Comparison of ENCODE assay signal across 8 cellular contexts in genomic region chr1:39738622-39739366, GRCh38. TPM values are rescaled to one million over a fixed set of nuclear protein-coding genes. Genes with fewer than 3 reads are reported as not detected.
DNase-seq lines count a peak whose midpoint lies in the region; ATAC-seq, FAIRE-seq and TF ChIP-seq lines count a peak whose summit lies in the region.

Gene PPIE (plus strand): TSS chr1:39738882. CDS start chr1:39738901, 19 bp downstream.

- H3K36me3 ChIP-seq in astrocyte (ENCODE audit: insufficient read depth, low read length) (peaks cover 17% of the 10 kb centered on the region), rectal smooth muscle tissue (ENCODE audit: control insufficient read depth, insufficient read depth, low read length) (peaks cover 17% of the 10 kb centered on the region), vagina (peaks cover 0 to 31% of the 10 kb centered on the region in 2 donors)

- DNase-seq in GM10266 (ENCODE audit: extremely low spot score) (peak; percentile 89), NCI-H2081 (lab: John Stamatoyannopoulos, UW) (peak; percentile 98 to 99), T-helper 9 cell (peak; percentile 85), astrocyte (ENCODE audit: low read depth) (peak; percentile 73), hepatic stellate cell (ENCODE audit: low spot score) (peak; percentile 74), vagina (ENCODE audit: extremely low spot score in 2 of 2) (peak in 1 of 2 donors; percentile 89)

- H3K4me3 ChIP-seq in astrocyte (ENCODE audit: insufficient read depth, low read depth, low read length) (peak within 1 kb of the TSS; percentile 84), rectal smooth muscle tissue (ENCODE audit: low read length) (peak within 1 kb of the TSS; percentile 95), vagina (peak within 1 kb of the TSS; percentile 60 to 87)

- H3K27me3 ChIP-seq in astrocyte (ENCODE audit: insufficient read depth, low read length) (peaks cover 7% of the 10 kb centered on the region), rectal smooth muscle tissue (ENCODE audit: control insufficient read depth, insufficient read depth, low read length) (no peaks in the 10 kb centered on the region), vagina (no peaks in the 10 kb centered on the region)

- peak within 1 kb of the TSS; percentile 87 for H3K4me2 ChIP-seq in astrocyte (ENCODE audit: low read length)

- H3K4me1 Mint-ChIP-seq in astrocyte (ENCODE audit: low read depth, unreplicated experiment): peaks cover 12% of the 10 kb centered on the region

- H3K9ac ChIP-seq in astrocyte (ENCODE audit: low read length) (peak within 1 kb of the TSS; percentile 88), rectal smooth muscle tissue (ENCODE audit: low read length) (peak within 1 kb of the TSS; percentile 93)

- H2AFZ ChIP-seq in astrocyte (ENCODE audit: low read depth, low read length): peak within 1 kb of the TSS; percentile 88

- intact Hi-C loops in vagina (cut with DNase I): no loop called here

- no peaks in the 10 kb centered on the region for H3K9me3 ChIP-seq in astrocyte (ENCODE audit: insufficient read depth, low read depth, low read length)
- no peaks in the 10 kb centered on the region for H3K9me3 ChIP-seq in vagina

- ATAC-seq in HG02885 (IDR thresholded peaks at IDR 0.05; ENCODE audit: poor library complexity, unreplicated experiment): peak; percentile 90

- no peaks in the 10 kb centered on the region for H4K20me1 ChIP-seq in astrocyte (ENCODE audit: insufficient read depth, low read length)

- H3K27me3 Mint-ChIP-seq in astrocyte (ENCODE audit: low read depth, unreplicated experiment): peaks cover 24% of the 10 kb centered on the region

- H3K79me2 ChIP-seq in astrocyte (ENCODE audit: insufficient read depth, low read length): peaks cover 20% of the 10 kb centered on the region

- H3K27ac Mint-ChIP-seq in astrocyte (ENCODE audit: unreplicated experiment): peak within 1 kb of the TSS; percentile 79

- H3K4me3 Mint-ChIP-seq in astrocyte (ENCODE audit: unreplicated experiment): peak within 1 kb of the TSS; percentile 96

- H3K4me1 ChIP-seq in astrocyte (ENCODE audit: insufficient read depth, low read length): peaks cover 8% of the 10 kb centered on the region
- H3K4me1 ChIP-seq in rectal smooth muscle tissue (ENCODE audit: control insufficient read depth, insufficient read depth, low read length): peaks cover 4% of the 10 kb centered on the region
- peaks cover 22% of the 10 kb centered on the region for H3K4me1 ChIP-seq in vagina

- no peak for FAIRE-seq in astrocyte (lab: Jason Lieb, UNC)

- TF ChIP-seq CTCF in GM10266 (IDR thresholded peaks at IDR 0.05; ENCODE audit: control insufficient read depth, insufficient read depth, low read depth, missing control alignments) (no peak), astrocyte (IDR thresholded peaks at IDR 0.05; ENCODE audit: insufficient read depth, low read depth, low read length) (no peak), vagina (IDR thresholded peaks at IDR 0.05) (no peak)

- TF ChIP-seq POLR2A in vagina (IDR thresholded peaks at IDR 0.05): no peak

- no peaks in the 10 kb centered on the region for H3K9me3 Mint-ChIP-seq in astrocyte (ENCODE audit: unreplicated experiment)

- H3K36me3 Mint-ChIP-seq in astrocyte (ENCODE audit: low read depth, unreplicated experiment): peaks cover 4% of the 10 kb centered on the region

- H3K27ac ChIP-seq in astrocyte (ENCODE audit: low read depth, low read length) (peak within 1 kb of the TSS; percentile 74), rectal smooth muscle tissue (ENCODE audit: low read depth, low read length) (peak within 1 kb of the TSS; percentile 74), vagina (peak within 1 kb of the TSS; percentile 42)

RNA-seq across cellular contexts. Expression of gene PPIE, which starts in this region (rescaled TPM):
- total RNA-seq in astrocyte (33.1 and 33.7 TPM in 2 replicates), vagina (32.4 TPM)
